21 cellular contexts compared by ENCODE assay signal in genomic region chr13:29567411-29567810, GRCh38.
"Had no signal": no experiment of that assay in that cellular context is flagged by ENCODE, and none has a peak within 500 bp of the region (broad histone marks: within the 10 kb centered on the region; RNA-seq: fewer than 3 reads in every experiment).

No MANE protein-coding gene starts in this region.

- H3K27me3 Mint-ChIP-seq: activated CD4-positive, alpha-beta memory T cell treated with anti-CD3 and anti-CD28 coated beads, Interleukin-2, amount 10 ng/mL, durations not matched to agents 7 days and 5 days; activated CD8-positive, alpha-beta memory T cell treated with anti-CD3 and anti-CD28 coated beads, Interleukin-2, amount 10 ng/mL, durations not matched to agents 7 days and 5 days; activated naive CD8-positive, alpha-beta T cell treated with anti-CD3 and anti-CD28 coated beads, Interleukin-2, amount 10 ng/mL, durations not matched to agents 7 days and 5 days; central memory CD8-positive, alpha-beta T cell; naive thymus-derived CD8-positive, alpha-beta T cell; stimulated activated memory B cell treated with anti-CD40 and anti-IgM and Interleukin-4, amounts not matched to agents 10 μg/mL and 1 μg/mL and 100 μg/mL, for 72 hours had no signal

- H3K9me3 ChIP-seq: body of pancreas, colonic mucosa, esophagus muscularis mucosa, pancreas, sigmoid colon, upper lobe of right lung had no signal

- ATAC-seq: activated CD8-positive, alpha-beta memory T cell treated with anti-CD3 and anti-CD28 coated beads, Interleukin-2, amount 10 ng/mL, durations not matched to agents 7 days and 5 days; body of pancreas; naive thymus-derived CD8-positive, alpha-beta T cell; pancreas; stimulated activated memory B cell treated with anti-CD40 and anti-IgM and Interleukin-4, amounts not matched to agents 10 μg/mL and 1 μg/mL and 100 μg/mL, for 72 hours; upper lobe of right lung had no signal

- H3K36me3 Mint-ChIP-seq: immature natural killer cell; naive thymus-derived CD8-positive, alpha-beta T cell had no signal

- H3K27ac Mint-ChIP-seq: activated CD4-positive, alpha-beta memory T cell treated with anti-CD3 and anti-CD28 coated beads, Interleukin-2, amount 10 ng/mL, durations not matched to agents 7 days and 5 days; activated naive CD8-positive, alpha-beta T cell treated with anti-CD3 and anti-CD28 coated beads, Interleukin-2, amount 10 ng/mL, durations not matched to agents 7 days and 5 days; activated T-helper 2 cell treated with anti-CD3 and anti-CD28 coated beads, Interferon-gamma antibody, Interleukin-2, Interleukin-4, amounts not matched to agents 10 μg/mL and 5 μg/mL and 100 μg/mL, durations not matched to agents 14 hours and 24 hours and 36 hours; stimulated activated memory B cell treated with anti-CD40 and anti-IgM and Interleukin-4, amounts not matched to agents 10 μg/mL and 1 μg/mL and 100 μg/mL, for 72 hours had no signal

- H3K36me3 ChIP-seq: colonic mucosa, esophagus muscularis mucosa, pancreas, sigmoid colon, upper lobe of right lung had no signal

- H3K27ac ChIP-seq: body of pancreas, colonic mucosa, esophagus muscularis mucosa, pancreas, sigmoid colon, upper lobe of right lung had no signal

- H3K4me1 ChIP-seq: upper lobe of right lung had no signal

- H3K9me3 Mint-ChIP-seq: activated CD4-positive, alpha-beta memory T cell treated with anti-CD3 and anti-CD28 coated beads, Interleukin-2, amount 10 ng/mL, durations not matched to agents 7 days and 5 days; activated naive CD8-positive, alpha-beta T cell treated with anti-CD3 and anti-CD28 coated beads, Interleukin-2, amount 10 ng/mL, durations not matched to agents 7 days and 5 days; activated T-helper 2 cell treated with anti-CD3 and anti-CD28 coated beads, Interferon-gamma antibody, Interleukin-2, Interleukin-4, amounts not matched to agents 10 μg/mL and 5 μg/mL and 100 μg/mL, durations not matched to agents 14 hours and 24 hours and 36 hours; central memory CD8-positive, alpha-beta T cell; immature natural killer cell; naive thymus-derived CD8-positive, alpha-beta T cell; stimulated activated memory B cell treated with anti-CD40 and anti-IgM and Interleukin-4, amounts not matched to agents 10 μg/mL and 1 μg/mL and 100 μg/mL, for 72 hours had no signal

- DNase-seq: activated CD4-positive, alpha-beta memory T cell treated with anti-CD3 and anti-CD28 coated beads, Interleukin-2, amount 10 ng/mL, durations not matched to agents 7 days and 5 days; activated CD4-positive, alpha-beta T cell treated with anti-CD3 and anti-CD28 coated beads for 48 hours; activated CD4-positive, CD25-positive, alpha-beta regulatory T cell; activated CD8-positive, alpha-beta memory T cell treated with anti-CD3 and anti-CD28 coated beads, Interleukin-2, amount 10 ng/mL, durations not matched to agents 7 days and 5 days; activated naive CD4-positive, alpha-beta T cell treated with Interleukin-2 at 50 U/mL for 16 hours; activated naive CD8-positive, alpha-beta T cell treated with anti-CD3 and anti-CD28 coated beads, Interleukin-2, amount 10 ng/mL, durations not matched to agents 7 days and 5 days; amygdala; body of pancreas; colonic mucosa; immature natural killer cell; mesendoderm; naive thymus-derived CD8-positive, alpha-beta T cell; pancreas; sigmoid colon; stimulated activated CD4-positive, alpha-beta T cell treated with anti-CD3 and anti-CD28 coated beads, Interleukin-4, amount 100 ng/mL, for 4 hours; SW 1271; upper lobe of right lung had no signal

- H3K27me3 ChIP-seq: body of pancreas, colonic mucosa, esophagus muscularis mucosa, pancreas, sigmoid colon, upper lobe of right lung had no signal

- H3K4me3 Mint-ChIP-seq: activated CD4-positive, alpha-beta memory T cell treated with anti-CD3 and anti-CD28 coated beads, Interleukin-2, amount 10 ng/mL, durations not matched to agents 7 days and 5 days; activated CD8-positive, alpha-beta memory T cell treated with anti-CD3 and anti-CD28 coated beads, Interleukin-2, amount 10 ng/mL, durations not matched to agents 7 days and 5 days; activated naive CD8-positive, alpha-beta T cell treated with anti-CD3 and anti-CD28 coated beads, Interleukin-2, amount 10 ng/mL, durations not matched to agents 7 days and 5 days; central memory CD8-positive, alpha-beta T cell; immature natural killer cell; naive thymus-derived CD8-positive, alpha-beta T cell; stimulated activated memory B cell treated with anti-CD40 and anti-IgM and Interleukin-4, amounts not matched to agents 10 μg/mL and 1 μg/mL and 100 μg/mL, for 72 hours had no signal

- H3K4me3 ChIP-seq: body of pancreas, colonic mucosa, esophagus muscularis mucosa, pancreas, sigmoid colon, upper lobe of right lung had no signal
